Comparison of ENCODE assay signal across 8 cellular contexts in the genomic region with DNA sequence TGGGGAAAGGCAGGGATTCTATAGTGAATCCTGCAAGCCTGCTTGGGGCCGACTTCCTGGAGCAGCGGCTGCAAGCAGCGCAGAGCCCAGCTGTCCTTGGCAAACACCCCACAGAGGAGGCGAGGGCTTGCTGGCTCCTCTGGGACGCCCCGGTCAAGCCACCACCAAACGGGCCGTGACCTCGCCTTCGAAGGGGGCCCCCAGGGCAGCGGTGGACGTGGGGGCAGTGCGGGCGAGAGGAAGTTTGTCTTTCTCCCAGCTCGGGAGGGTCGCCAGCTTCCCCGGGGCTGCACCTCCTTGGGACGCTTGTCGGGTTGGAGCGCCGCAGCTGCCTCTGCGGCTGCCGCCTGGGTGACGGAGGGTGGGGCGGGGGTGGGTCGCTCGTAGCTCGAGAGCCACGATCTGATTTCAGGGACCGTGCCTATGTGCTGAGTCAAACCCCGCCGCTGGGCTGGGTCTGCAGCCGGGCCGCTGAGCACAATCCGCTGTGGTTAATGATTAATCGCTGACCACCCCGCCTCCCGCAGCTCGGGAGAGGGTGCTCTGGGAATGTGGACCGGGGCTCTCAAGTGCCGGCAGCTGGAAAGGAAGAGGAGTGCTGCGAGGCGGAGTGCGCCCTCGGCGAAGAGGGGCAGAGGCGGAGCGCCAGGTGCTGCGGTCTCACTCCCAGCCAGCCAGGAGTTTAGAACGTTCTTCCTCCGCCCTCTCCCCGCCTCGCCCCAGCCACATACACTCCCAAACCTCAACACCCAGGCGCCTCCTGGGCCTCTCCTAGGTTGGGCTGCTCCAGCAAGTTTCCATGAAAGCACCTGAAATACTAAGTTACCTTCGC. TPM values are rescaled to one million over a fixed set of nuclear protein-coding genes. Genes with fewer than 3 reads are reported as not detected.
DNase-seq lines count a peak whose midpoint lies in the region; ATAC-seq and TF ChIP-seq lines count a peak whose summit lies in the region.

A gene (plus strand): TSS at position 726 of the 832 bp plus-strand sequence.

- DNase-seq in NCI-H1417 (lab: John Stamatoyannopoulos, UW): peak; percentile 66 to 85 (median 77)
- no peak for DNase-seq in NCI-H1417 treated with DMSO at 0.1 percent for 48 hours (lab: John Stamatoyannopoulos, UW)
- peak; percentile 40 for DNase-seq in NCI-H82 treated with DMSO at 0.1 percent for 48 hours (lab: John Stamatoyannopoulos, UW; ENCODE audit: unreplicated experiment)
- DNase-seq in lung (ENCODE audit: low spot score): peak; percentile 94
- peak; percentile 33 to 71 for DNase-seq in tibial artery

- no peak for TF ChIP-seq CTCF in lung (IDR thresholded peaks at IDR 0.05; ENCODE audit: control extremely low read depth, extremely low read depth)
- TF ChIP-seq CTCF in tibial artery (IDR thresholded peaks at IDR 0.05): no peak

- H3K4me1 ChIP-seq in endocrine pancreas (ENCODE audit: control insufficient read depth, insufficient read depth, low read length): peaks cover 4% of the 10 kb centered on the region
- H3K4me1 ChIP-seq in lung (ENCODE audit: control insufficient read depth in 2 of 2, insufficient read depth in 2 of 2, low read length in 2 of 2): peaks cover 0 to 10% of the 10 kb centered on the region in 2 donors
- H3K4me1 ChIP-seq in tibial artery: peaks cover 0 to 13% (median 5%) of the 10 kb centered on the region in 4 donors

- H3K36me3 ChIP-seq in endocrine pancreas (ENCODE audit: control insufficient read depth, insufficient read depth, low read length) (no peaks in the 10 kb centered on the region), lung (ENCODE audit: control insufficient read depth in 2 of 2, insufficient read depth in 2 of 2, low read length in 2 of 2) (no peaks in the 10 kb centered on the region), tibial artery (no peaks in the 10 kb centered on the region)

- H3K9me3 ChIP-seq in endocrine pancreas (ENCODE audit: control insufficient read depth, low read length) (no peaks in the 10 kb centered on the region), lung (ENCODE audit: control insufficient read depth in 2 of 2, insufficient read depth in 1 of 2, low read length in 1 of 2) (no peaks in the 10 kb centered on the region), tibial artery (no peaks in the 10 kb centered on the region)

- H3K27ac ChIP-seq in lung (ENCODE audit: low read depth in 1 of 2, low read length in 1 of 2) (peak within 1 kb of the TSS in 1 of 2 donors; percentile 90), tibial artery (peak within 1 kb of the TSS; percentile 2 to 22)

- intact Hi-C loops in tibial artery (cut with DNase I; ENCODE audit: low total_unique reads): no loop called here

- H3K27me3 ChIP-seq in endocrine pancreas (ENCODE audit: control insufficient read depth, insufficient read depth, low read length) (no peaks in the 10 kb centered on the region), lung (ENCODE audit: control insufficient read depth, insufficient read depth) (no peaks in the 10 kb centered on the region), tibial artery (peaks cover 0 to 4% of the 10 kb centered on the region in 2 donors)

- peak; percentile 90 for ATAC-seq in lung (ENCODE audit: insufficient read depth, low FRiP score)
- ATAC-seq in HG03460 (IDR thresholded peaks at IDR 0.05; ENCODE audit: unreplicated experiment): no peak
- ATAC-seq in HG03378 (IDR thresholded peaks at IDR 0.05; ENCODE audit: unreplicated experiment): no peak

- 1 to 3% methylated on average over 51 to 55 of the region's 55 CpGs for WGBS in lung, 2 donors

- H3K9ac ChIP-seq in endocrine pancreas (ENCODE audit: control insufficient read depth, insufficient read depth, low read length): peak within 1 kb of the TSS; percentile 58

- peak within 1 kb of the TSS; percentile 33 for H3K4me3 ChIP-seq in endocrine pancreas (ENCODE audit: control insufficient read depth, insufficient read depth, low read length)
- peak within 1 kb of the TSS; percentile 38 for H3K4me3 ChIP-seq in lung
- peak within 1 kb of the TSS; percentile 49 to 59 for H3K4me3 ChIP-seq in tibial artery

RNA-seq across cellular contexts. Expression of the gene that starts here (rescaled TPM):
- 10 to 100 TPM; 12.4 to 15.3 TPM for total RNA-seq in lung
- 1 to 10 TPM; 5.8 to 9.8 TPM for polyA plus RNA-seq in lung
